1 cellular context compared by ENCODE assay signal in the genomic region with DNA sequence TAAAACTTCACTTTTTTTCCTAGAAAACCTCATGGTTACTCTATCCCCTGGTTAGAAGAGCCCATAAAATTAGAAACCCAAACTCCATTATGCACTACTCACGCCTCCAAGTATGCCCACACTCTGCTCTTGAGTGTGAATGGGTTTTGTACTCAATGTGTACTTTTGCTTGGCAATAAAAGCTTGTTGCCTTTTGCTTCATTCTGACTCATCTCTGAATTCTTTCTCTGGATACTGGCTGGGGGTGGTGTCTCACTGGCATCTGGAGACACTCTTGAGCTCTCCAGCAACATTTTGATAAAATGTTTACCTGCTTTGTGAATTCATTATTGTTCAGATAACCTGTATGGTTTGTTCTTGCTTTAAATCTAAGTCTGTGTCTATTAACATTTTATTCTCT.
TF ChIP-seq lines count a peak whose summit lies in the region.

No MANE protein-coding gene starts in this region.

TF ChIP-seq in GM12878, 131 proteins besides CTCF, POLR2A, EP300 and RAD21:
- TF ChIP-seq JUNB (IDR thresholded peaks at IDR 0.05), result no peak
- no peak for TF ChIP-seq KAT2A (conservative IDR thresholded peaks at IDR 0.05; ENCODE audit: control insufficient read depth, low read depth, low read length)
- no peak for TF ChIP-seq TARDBP (IDR thresholded peaks at IDR 0.05; ENCODE audit: borderline replicate concordance)
- TF ChIP-seq, protein P1, sequence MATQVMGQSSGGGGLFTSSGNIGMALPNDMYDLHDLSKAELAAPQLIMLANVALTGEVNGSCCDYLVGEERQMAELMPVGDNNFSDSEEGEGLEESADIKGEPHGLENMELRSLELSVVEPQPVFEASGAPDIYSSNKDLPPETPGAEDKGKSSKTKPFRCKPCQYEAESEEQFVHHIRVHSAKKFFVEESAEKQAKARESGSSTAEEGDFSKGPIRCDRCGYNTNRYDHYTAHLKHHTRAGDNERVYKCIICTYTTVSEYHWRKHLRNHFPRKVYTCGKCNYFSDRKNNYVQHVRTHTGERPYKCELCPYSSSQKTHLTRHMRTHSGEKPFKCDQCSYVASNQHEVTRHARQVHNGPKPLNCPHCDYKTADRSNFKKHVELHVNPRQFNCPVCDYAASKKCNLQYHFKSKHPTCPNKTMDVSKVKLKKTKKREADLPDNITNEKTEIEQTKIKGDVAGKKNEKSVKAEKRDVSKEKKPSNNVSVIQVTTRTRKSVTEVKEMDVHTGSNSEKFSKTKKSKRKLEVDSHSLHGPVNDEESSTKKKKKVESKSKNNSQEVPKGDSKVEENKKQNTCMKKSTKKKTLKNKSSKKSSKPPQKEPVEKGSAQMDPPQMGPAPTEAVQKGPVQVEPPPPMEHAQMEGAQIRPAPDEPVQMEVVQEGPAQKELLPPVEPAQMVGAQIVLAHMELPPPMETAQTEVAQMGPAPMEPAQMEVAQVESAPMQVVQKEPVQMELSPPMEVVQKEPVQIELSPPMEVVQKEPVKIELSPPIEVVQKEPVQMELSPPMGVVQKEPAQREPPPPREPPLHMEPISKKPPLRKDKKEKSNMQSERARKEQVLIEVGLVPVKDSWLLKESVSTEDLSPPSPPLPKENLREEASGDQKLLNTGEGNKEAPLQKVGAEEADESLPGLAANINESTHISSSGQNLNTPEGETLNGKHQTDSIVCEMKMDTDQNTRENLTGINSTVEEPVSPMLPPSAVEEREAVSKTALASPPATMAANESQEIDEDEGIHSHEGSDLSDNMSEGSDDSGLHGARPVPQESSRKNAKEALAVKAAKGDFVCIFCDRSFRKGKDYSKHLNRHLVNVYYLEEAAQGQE (IDR thresholded peaks at IDR 0.05; ENCODE audit: low read depth, low read length), result no peak
- no peak for TF ChIP-seq ZBTB33 (IDR thresholded peaks at IDR 0.05)
- no peak for TF ChIP-seq ETV6 (conservative IDR thresholded peaks at IDR 0.05 in 1 of 2, IDR thresholded peaks at IDR 0.05 in 1 of 2; ENCODE audit: borderline replicate concordance in 1 of 2, low read depth in 1 of 2)
- TF ChIP-seq, protein P2, sequence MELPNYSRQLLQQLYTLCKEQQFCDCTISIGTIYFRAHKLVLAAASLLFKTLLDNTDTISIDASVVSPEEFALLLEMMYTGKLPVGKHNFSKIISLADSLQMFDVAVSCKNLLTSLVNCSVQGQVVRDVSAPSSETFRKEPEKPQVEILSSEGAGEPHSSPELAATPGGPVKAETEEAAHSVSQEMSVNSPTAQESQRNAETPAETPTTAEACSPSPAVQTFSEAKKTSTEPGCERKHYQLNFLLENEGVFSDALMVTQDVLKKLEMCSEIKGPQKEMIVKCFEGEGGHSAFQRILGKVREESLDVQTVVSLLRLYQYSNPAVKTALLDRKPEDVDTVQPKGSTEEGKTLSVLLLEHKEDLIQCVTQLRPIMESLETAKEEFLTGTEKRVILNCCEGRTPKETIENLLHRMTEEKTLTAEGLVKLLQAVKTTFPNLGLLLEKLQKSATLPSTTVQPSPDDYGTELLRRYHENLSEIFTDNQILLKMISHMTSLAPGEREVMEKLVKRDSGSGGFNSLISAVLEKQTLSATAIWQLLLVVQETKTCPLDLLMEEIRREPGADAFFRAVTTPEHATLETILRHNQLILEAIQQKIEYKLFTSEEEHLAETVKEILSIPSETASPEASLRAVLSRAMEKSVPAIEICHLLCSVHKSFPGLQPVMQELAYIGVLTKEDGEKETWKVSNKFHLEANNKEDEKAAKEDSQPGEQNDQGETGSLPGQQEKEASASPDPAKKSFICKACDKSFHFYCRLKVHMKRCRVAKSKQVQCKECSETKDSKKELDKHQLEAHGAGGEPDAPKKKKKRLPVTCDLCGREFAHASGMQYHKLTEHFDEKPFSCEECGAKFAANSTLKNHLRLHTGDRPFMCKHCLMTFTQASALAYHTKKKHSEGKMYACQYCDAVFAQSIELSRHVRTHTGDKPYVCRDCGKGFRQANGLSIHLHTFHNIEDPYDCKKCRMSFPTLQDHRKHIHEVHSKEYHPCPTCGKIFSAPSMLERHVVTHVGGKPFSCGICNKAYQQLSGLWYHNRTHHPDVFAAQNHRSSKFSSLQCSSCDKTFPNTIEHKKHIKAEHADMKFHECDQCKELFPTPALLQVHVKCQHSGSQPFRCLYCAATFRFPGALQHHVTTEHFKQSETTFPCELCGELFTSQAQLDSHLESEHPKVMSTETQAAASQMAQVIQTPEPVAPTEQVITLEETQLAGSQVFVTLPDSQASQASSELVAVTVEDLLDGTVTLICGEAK (IDR thresholded peaks at IDR 0.05; ENCODE audit: borderline replicate concordance), result no peak
- no peak for TF ChIP-seq ASH2L (IDR thresholded peaks at IDR 0.05; ENCODE audit: borderline replicate concordance, low read depth)
- TF ChIP-seq PBX3 (IDR thresholded peaks at IDR 0.05; ENCODE audit: insufficient replicate concordance, low read depth, low read length), result no peak
- no peak for TF ChIP-seq NR2C1 (IDR thresholded peaks at IDR 0.05)
- TF ChIP-seq CEBPB (IDR thresholded peaks at IDR 0.05; ENCODE audit: borderline replicate concordance in 1 of 2, low read depth in 2 of 2, low read length in 2 of 2), result no peak
- TF ChIP-seq, protein P3, sequence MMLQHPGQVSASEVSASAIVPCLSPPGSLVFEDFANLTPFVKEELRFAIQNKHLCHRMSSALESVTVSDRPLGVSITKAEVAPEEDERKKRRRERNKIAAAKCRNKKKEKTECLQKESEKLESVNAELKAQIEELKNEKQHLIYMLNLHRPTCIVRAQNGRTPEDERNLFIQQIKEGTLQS (IDR thresholded peaks at IDR 0.05; ENCODE audit: borderline replicate concordance, extremely low read depth, low read depth, low read length), result no peak
- no peak for TF ChIP-seq BRCA1 (IDR thresholded peaks at IDR 0.05; ENCODE audit: low read depth, low read length)
- TF ChIP-seq SPI1 (IDR thresholded peaks at IDR 0.05; ENCODE audit: borderline replicate concordance, insufficient read depth, low read depth, low read length), result no peak
- TF ChIP-seq, protein P4, sequence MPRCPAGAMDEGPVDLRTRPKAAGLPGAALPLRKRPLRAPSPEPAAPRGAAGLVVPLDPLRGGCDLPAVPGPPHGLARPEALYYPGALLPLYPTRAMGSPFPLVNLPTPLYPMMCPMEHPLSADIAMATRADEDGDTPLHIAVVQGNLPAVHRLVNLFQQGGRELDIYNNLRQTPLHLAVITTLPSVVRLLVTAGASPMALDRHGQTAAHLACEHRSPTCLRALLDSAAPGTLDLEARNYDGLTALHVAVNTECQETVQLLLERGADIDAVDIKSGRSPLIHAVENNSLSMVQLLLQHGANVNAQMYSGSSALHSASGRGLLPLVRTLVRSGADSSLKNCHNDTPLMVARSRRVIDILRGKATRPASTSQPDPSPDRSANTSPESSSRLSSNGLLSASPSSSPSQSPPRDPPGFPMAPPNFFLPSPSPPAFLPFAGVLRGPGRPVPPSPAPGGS (IDR thresholded peaks at IDR 0.05; ENCODE audit: borderline replicate concordance, insufficient read depth, low read depth, low read length, poor library complexity, severe bottlenecking), result no peak
- TF ChIP-seq, protein P5, sequence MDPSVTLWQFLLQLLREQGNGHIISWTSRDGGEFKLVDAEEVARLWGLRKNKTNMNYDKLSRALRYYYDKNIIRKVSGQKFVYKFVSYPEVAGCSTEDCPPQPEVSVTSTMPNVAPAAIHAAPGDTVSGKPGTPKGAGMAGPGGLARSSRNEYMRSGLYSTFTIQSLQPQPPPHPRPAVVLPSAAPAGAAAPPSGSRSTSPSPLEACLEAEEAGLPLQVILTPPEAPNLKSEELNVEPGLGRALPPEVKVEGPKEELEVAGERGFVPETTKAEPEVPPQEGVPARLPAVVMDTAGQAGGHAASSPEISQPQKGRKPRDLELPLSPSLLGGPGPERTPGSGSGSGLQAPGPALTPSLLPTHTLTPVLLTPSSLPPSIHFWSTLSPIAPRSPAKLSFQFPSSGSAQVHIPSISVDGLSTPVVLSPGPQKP (IDR thresholded peaks at IDR 0.05; ENCODE audit: low read depth, low read length), result no peak
- TF ChIP-seq NBN (IDR thresholded peaks at IDR 0.05), result no peak
- TF ChIP-seq PAX8 (IDR thresholded peaks at IDR 0.05), result no peak
- no peak for TF ChIP-seq SREBF1 (IDR thresholded peaks at IDR 0.05; ENCODE audit: low read length)
TF ChIP-seq in GM12878: peak in this region for 0.
